ENCODE assay signal across 14 cellular contexts in genomic region chr2:146987996-146988395, GRCh38.
DNase-seq lines count a peak whose midpoint lies in the region; ATAC-seq and TF ChIP-seq lines count a peak whose summit lies in the region.
"Had no signal": no experiment of that assay in that cellular context is flagged by ENCODE, and none has a peak within 500 bp of the region (broad histone marks: within the 10 kb centered on the region; RNA-seq: fewer than 3 reads in every experiment).

No MANE protein-coding gene starts in this region.

- H2AFZ ChIP-seq in osteoblast (ENCODE audit: low read length) (peak overlapping the region; percentile 14), Karpas-422 (ENCODE audit: low read length) (no peak overlapping the region)

- H3K4me1 ChIP-seq in BLaER1 (peaks cover 31% of the 10 kb centered on the region), osteoblast (ENCODE audit: insufficient read depth, low read length) (peaks cover 56% of the 10 kb centered on the region), Karpas-422 (ENCODE audit: low read length) (no peaks in the 10 kb centered on the region)

- no peaks in the 10 kb centered on the region for H3K36me3 ChIP-seq in BLaER1
- no peaks in the 10 kb centered on the region for H3K36me3 ChIP-seq in osteoblast (ENCODE audit: insufficient read depth, low read length)
- H3K36me3 ChIP-seq in Karpas-422 (ENCODE audit: insufficient read depth, low read length) = no peaks in the 10 kb centered on the region

- no peaks in the 10 kb centered on the region for H4K20me1 ChIP-seq in BLaER1
- no peaks in the 10 kb centered on the region for H4K20me1 ChIP-seq in osteoblast (ENCODE audit: insufficient read depth, low read length)
- H4K20me1 ChIP-seq in Karpas-422 (ENCODE audit: insufficient read depth, low read depth, low read length) = no peaks in the 10 kb centered on the region

- H3K4me2 ChIP-seq in BLaER1 (peak overlapping the region; percentile 49), osteoblast (ENCODE audit: insufficient read depth, low read length) (no peak overlapping the region), Karpas-422 (ENCODE audit: low read depth, low read length, poor library complexity, severe bottlenecking) (no peak overlapping the region)

- no peak overlapping the region for H3K27ac ChIP-seq in BLaER1
- H3K27ac ChIP-seq in osteoblast (ENCODE audit: low read depth, low read length) = no peak overlapping the region
- H3K27ac ChIP-seq in Karpas-422 (ENCODE audit: low read length) = no peak overlapping the region
- H3K27ac ChIP-seq: HL-60 had no signal

- H3K9me2 ChIP-seq in Karpas-422 (replicated peaks; ENCODE audit: insufficient read depth, low read length) = 0 out of 2 replicates have a peak, but pooled peaks cover 3% of the 10 kb centered on the region

- no peaks in the 10 kb centered on the region for H3K79me2 ChIP-seq in osteoblast (ENCODE audit: insufficient read depth, low read length)
- H3K79me2 ChIP-seq in Karpas-422 (ENCODE audit: low read length) = no peaks in the 10 kb centered on the region

- no peaks in the 10 kb centered on the region for H3K27me3 ChIP-seq in BLaER1
- H3K27me3 ChIP-seq in osteoblast (ENCODE audit: insufficient read depth, low read length) = no peaks in the 10 kb centered on the region
- no peaks in the 10 kb centered on the region for H3K27me3 ChIP-seq in Karpas-422 (ENCODE audit: low read length)

- H3K9ac ChIP-seq in BLaER1 (no peak overlapping the region), Karpas-422 (ENCODE audit: low read length) (no peak overlapping the region)

- no peaks in the 10 kb centered on the region for H3K9me3 ChIP-seq in BLaER1
- no peaks in the 10 kb centered on the region for H3K9me3 ChIP-seq in osteoblast (ENCODE audit: low read depth, low read length)
- no peaks in the 10 kb centered on the region for H3K9me3 ChIP-seq in Karpas-422 (ENCODE audit: low read length)

- no peak overlapping the region for H3K4me3 ChIP-seq in BLaER1
- H3K4me3 ChIP-seq in osteoblast (ENCODE audit: insufficient read depth, low read length) = no peak overlapping the region
- H3K4me3 ChIP-seq in Karpas-422 (ENCODE audit: low read length) = no peak overlapping the region

- TF ChIP-seq CTCF in osteoblast (IDR thresholded peaks at IDR 0.05; ENCODE audit: extremely low read depth, low read depth, low read length) = no peak

- no peak for ATAC-seq in GM21786 (IDR thresholded peaks at IDR 0.05; ENCODE audit: unreplicated experiment)
- ATAC-seq: HCT116 had no signal

- DNase-seq in M059J (ENCODE audit: low read depth) (peak; percentile 9), astrocyte of the hippocampus (ENCODE audit: low read depth, low spot score) (peak; percentile 7), osteoblast (ENCODE audit: insufficient read length, low spot score, missing footprints) (no peak), Karpas-422 (no peak), NOMO-1 treated with DMSO at 0.1 percent for 48 hours (lab: John Stamatoyannopoulos, UW; ENCODE audit: unreplicated experiment) (no peak)
- DNase-seq: Calu3; CD4-positive, CD25-positive, alpha-beta regulatory T cell; DMS 273 treated with DMSO at 0.1 percent for 48 hours; DND-41; GDM1 had no signal

Comparison
In these comparisons a context has a peak if more than half of its experiments do, and no peak if none do; other contexts are left out.
1. DNase-seq: peak in M059J (single experiment) and astrocyte of the hippocampus (single experiment); none in osteoblast (single experiment), Karpas-422 (single experiment) and NOMO-1 treated with DMSO at 0.1 percent for 48 hours (single experiment).